In genomic region chr7:46352335-46352954, GRCh38 we compare ENCODE assay signal across 9 cellular contexts.
DNase-seq lines count a peak whose midpoint lies in the region; ATAC-seq, FAIRE-seq and TF ChIP-seq lines count a peak whose summit lies in the region.
"Had no signal": no experiment of that assay in that cellular context is flagged by ENCODE, and none has a peak within 500 bp of the region (broad histone marks: within the 10 kb centered on the region; RNA-seq: fewer than 3 reads in every experiment).

No MANE protein-coding gene starts in this region.

- intact Hi-C loops in upper lobe of right lung (cut with DNase I) = loop anchor here (10.0 kb wide), 1 partner anchor 438 kb away; no protein-coding TSS in a partner anchor

- no peaks in the 10 kb centered on the region for H3K27me3 ChIP-seq in keratinocyte (ENCODE audit: control insufficient read depth, extremely low read depth, insufficient read depth, low read length)
- no peaks in the 10 kb centered on the region for H3K27me3 ChIP-seq in upper lobe of right lung

- H3K27ac Mint-ChIP-seq in brain = no peak overlapping the region

- H3K4me3 ChIP-seq in NB4 (ENCODE audit: low read depth, low read length) (no peak overlapping the region), keratinocyte (ENCODE audit: control insufficient read depth in 2 of 3, extremely low read depth in 1 of 3, insufficient read depth in 2 of 3, low read depth in 1 of 3, low read length in 3 of 3) (no peak overlapping the region), upper lobe of right lung (no peak overlapping the region)

- no peaks in the 10 kb centered on the region for H4K20me1 ChIP-seq in keratinocyte (ENCODE audit: control insufficient read depth, extremely low read depth, insufficient read depth, low read length)

- no peaks in the 10 kb centered on the region for H3K27me3 Mint-ChIP-seq in brain
- H3K27me3 Mint-ChIP-seq: central memory CD8-positive, alpha-beta T cell had no signal

- H3K36me3 Mint-ChIP-seq in brain = no peaks in the 10 kb centered on the region

- H3K9me3 Mint-ChIP-seq in brain = peaks cover 0 to 12% (median 0%) of the 10 kb centered on the region in 5 experiments

- H3K9ac ChIP-seq in keratinocyte (ENCODE audit: control insufficient read depth, extremely low read depth, insufficient read depth, low read length) = no peak overlapping the region

- peak; percentile 68 for ATAC-seq in upper lobe of right lung

- dilution Hi-C loops in keratinocyte (cut with MboI; ENCODE audit: extremely low pct_ligation_motif_present, low sequenced_read_pairs) = loop anchor here (10.0 kb wide), 1 partner anchor 428 kb away; the partner anchor contains the start of gene IGFBP3

- no peaks in the 10 kb centered on the region for H3K79me2 ChIP-seq in keratinocyte (ENCODE audit: control insufficient read depth, insufficient read depth, low read length)

- peak; percentile 69 for FAIRE-seq in keratinocyte (lab: Jason Lieb, UNC)

- peak; percentile 17 to 31 for DNase-seq in activated T-cell treated with anti-CD3 and anti-CD28 coated beads, Interleukin-2, amount 50 U/mL, for 48 hours
- DNase-seq in activated T-cell treated with anti-CD3 and anti-CD28 coated beads for 4 hours = no peak
- DNase-seq in NB4 (ENCODE audit: low read depth) = peak; percentile 57
- DNase-seq in keratinocyte (ENCODE audit: low read depth, low spot score) = no peak
- no peak for DNase-seq in upper lobe of right lung
- no peak for DNase-seq in putamen (ENCODE audit: low spot score)
- DNase-seq in stimulated activated CD4-positive, alpha-beta T cell treated with anti-CD3 and anti-CD28 coated beads, Interleukin-2, amount 100 ng/mL, for 48 hours = no peak

- H3K4me1 Mint-ChIP-seq in brain = no peaks in the 10 kb centered on the region
- H3K4me1 Mint-ChIP-seq: central memory CD8-positive, alpha-beta T cell had no signal

- TF ChIP-seq POLR2A in NB4 (IDR thresholded peaks at IDR 0.05; ENCODE audit: extremely low read depth, insufficient read length) = no peak

- no peak overlapping the region for H2AFZ ChIP-seq in keratinocyte (ENCODE audit: control insufficient read depth, low read length)

- no peak overlapping the region for H3K4me3 Mint-ChIP-seq in brain
- H3K4me3 Mint-ChIP-seq: central memory CD8-positive, alpha-beta T cell had no signal

- H3K36me3 ChIP-seq in keratinocyte (ENCODE audit: control insufficient read depth in 2 of 2, extremely low read depth in 1 of 2, insufficient read depth in 2 of 2, low read length in 2 of 2) (no peaks in the 10 kb centered on the region), upper lobe of right lung (no peaks in the 10 kb centered on the region)

- H3K9me1 ChIP-seq in keratinocyte (ENCODE audit: control insufficient read depth, extremely low read depth, insufficient read depth, low read length) = no peaks in the 10 kb centered on the region

- H3K9me3 ChIP-seq in keratinocyte (ENCODE audit: control insufficient read depth, low read depth, low read length) (no peaks in the 10 kb centered on the region), upper lobe of right lung (no peaks in the 10 kb centered on the region)

- H3K4me1 ChIP-seq in keratinocyte (ENCODE audit: control insufficient read depth, extremely low read depth, insufficient read depth, low read length) = peaks cover 3% of the 10 kb centered on the region
- no peaks in the 10 kb centered on the region for H3K4me1 ChIP-seq in upper lobe of right lung

- H3K27ac ChIP-seq in keratinocyte (ENCODE audit: control insufficient read depth, insufficient read depth, low read length) = no peak overlapping the region
- no peak overlapping the region for H3K27ac ChIP-seq in upper lobe of right lung

- TF ChIP-seq CTCF in NB4 (IDR thresholded peaks at IDR 0.05; ENCODE audit: low read depth, low read length) = peak; percentile 48
- TF ChIP-seq CTCF in brain (conservative IDR thresholded peaks at IDR 0.05) = peak; percentile 91 to 94
- peak; percentile 67 to 91 (median 75) for TF ChIP-seq CTCF in keratinocyte (optimal IDR thresholded peaks at IDR 0.05 in 1 of 3, IDR thresholded peaks at IDR 0.05 in 1 of 3, conservative IDR thresholded peaks at IDR 0.05 in 1 of 3; ENCODE audit: extremely low read depth in 1 of 3, insufficient read depth in 2 of 3, low read length in 3 of 3)
- TF ChIP-seq CTCF in upper lobe of right lung (IDR thresholded peaks at IDR 0.05) = peak; percentile 59

- no peak overlapping the region for H3K4me2 ChIP-seq in keratinocyte (ENCODE audit: control insufficient read depth, extremely low read depth, insufficient read depth, low read depth, low read length)

Comparison
In these comparisons a context has a peak if more than half of its experiments do, and no peak if none do; other contexts are left out.
1. DNase-seq: peak in activated T-cell treated with anti-CD3 and anti-CD28 coated beads, Interleukin-2, amount 50 U/mL, for 48 hours (2 of 2) and NB4 (single experiment); none in activated T-cell treated with anti-CD3 and anti-CD28 coated beads for 4 hours (single experiment), keratinocyte (single experiment), upper lobe of right lung (single experiment), putamen (single experiment) and stimulated activated CD4-positive, alpha-beta T cell treated with anti-CD3 and anti-CD28 coated beads, Interleukin-2, amount 100 ng/mL, for 48 hours (0 of 2).
2. Peak in every context shown above with its lines, with median percentiles within 50 percentile points of each other: CTCF ChIP-seq.